ENCODE assay signal across 1 cellular context in the genomic region with DNA sequence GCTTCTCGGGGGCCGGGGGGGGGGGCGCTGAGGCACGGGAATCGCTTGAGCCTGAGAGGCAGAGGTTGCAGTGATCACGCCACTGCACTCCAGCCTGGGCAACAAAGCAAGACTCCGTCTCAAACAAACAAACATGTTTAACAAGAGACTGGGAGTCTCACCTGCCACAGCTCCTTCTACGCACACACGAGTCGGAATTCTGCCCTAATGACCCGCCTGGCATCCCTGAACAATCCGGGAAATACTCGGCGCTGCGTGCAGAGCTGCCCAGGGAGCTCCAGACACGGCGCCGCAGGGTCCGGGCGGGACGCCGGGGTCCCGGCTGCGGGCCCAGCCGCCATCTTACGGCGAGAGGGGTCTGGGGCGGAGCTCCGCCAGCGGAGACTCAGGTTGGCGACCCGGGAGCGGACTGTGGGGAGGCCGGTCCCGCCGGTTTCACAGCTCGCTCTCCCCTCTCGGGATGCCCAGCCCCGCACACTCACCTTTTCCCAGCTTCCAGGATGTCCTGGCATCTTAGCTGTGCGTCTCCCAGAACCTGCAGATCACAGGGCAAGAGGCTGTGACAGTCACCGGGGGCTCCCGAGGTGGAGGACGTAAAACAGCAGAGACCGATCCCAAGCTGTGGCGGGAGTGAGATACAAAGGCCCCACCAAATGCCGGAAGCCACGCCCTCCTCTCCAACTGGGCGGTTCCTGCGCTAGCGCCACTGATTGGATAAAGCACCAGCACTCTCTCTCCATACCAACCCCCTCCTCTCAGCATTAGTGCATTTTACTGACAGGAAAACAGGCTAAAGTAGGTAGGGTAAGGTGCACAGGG.
A peak's percentile ranks its signal among the peaks of the same experiment; 100 is the strongest.
TF ChIP-seq lines count a peak whose summit lies in the region.

No MANE protein-coding gene starts in this region.

TF ChIP-seq in HepG2, 621 proteins besides CTCF, POLR2A, EP300 and RAD21 (continued from another document and continues in another):
- TF ChIP-seq, protein P1, sequence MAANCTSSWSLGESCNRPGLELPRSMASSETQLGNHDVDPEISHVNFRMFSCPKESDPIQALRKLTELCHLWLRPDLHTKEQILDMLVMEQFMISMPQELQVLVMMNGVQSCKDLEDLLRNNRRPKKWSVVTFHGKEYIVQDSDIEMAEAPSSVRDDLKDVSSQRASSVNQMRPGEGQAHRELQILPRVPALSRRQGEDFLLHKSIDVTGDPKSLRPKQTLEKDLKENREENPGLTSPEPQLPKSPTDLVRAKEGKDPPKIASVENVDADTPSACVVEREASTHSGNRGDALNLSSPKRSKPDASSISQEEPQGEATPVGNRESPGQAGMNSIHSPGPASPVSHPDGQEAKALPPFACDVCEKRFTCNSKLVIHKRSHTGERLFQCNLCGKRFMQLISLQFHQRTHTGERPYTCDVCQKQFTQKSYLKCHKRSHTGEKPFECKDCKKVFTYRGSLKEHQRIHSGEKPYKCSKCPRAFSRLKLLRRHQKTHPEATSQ (CRISPR knock-in tag; IDR thresholded peaks at IDR 0.05; ENCODE audit: borderline replicate concordance): no peak
- TF ChIP-seq, protein P2, sequence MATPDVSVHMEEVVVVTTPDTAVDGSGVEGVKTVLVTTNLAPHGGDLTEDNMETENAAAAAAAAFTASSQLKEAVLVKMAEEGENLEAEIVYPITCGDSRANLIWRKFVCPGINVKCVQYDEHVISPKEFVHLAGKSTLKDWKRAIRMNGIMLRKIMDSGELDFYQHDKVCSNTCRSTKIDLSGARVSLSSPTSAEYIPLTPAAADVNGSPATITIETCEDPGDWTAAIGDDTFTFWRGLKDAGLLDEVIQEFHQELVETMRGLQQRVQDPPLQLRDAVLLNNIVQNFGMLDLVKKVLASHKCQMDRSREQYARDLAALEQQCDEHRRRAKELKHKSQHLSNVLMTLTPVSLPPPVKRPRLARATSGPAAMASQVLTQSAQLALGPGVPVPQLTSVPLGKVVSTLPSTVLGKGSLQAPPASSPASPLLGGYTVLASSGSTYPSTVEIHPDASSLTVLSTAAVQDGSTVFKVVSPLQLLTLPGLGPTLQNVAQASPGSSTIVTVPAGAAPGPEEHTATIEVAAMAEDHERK (CRISPR knock-in tag; IDR thresholded peaks at IDR 0.05; ENCODE audit: low read depth): no peak
- TF ChIP-seq ZFP62 (CRISPR knock-in tag; IDR thresholded peaks at IDR 0.05): no peak
- TF ChIP-seq, protein P3, sequence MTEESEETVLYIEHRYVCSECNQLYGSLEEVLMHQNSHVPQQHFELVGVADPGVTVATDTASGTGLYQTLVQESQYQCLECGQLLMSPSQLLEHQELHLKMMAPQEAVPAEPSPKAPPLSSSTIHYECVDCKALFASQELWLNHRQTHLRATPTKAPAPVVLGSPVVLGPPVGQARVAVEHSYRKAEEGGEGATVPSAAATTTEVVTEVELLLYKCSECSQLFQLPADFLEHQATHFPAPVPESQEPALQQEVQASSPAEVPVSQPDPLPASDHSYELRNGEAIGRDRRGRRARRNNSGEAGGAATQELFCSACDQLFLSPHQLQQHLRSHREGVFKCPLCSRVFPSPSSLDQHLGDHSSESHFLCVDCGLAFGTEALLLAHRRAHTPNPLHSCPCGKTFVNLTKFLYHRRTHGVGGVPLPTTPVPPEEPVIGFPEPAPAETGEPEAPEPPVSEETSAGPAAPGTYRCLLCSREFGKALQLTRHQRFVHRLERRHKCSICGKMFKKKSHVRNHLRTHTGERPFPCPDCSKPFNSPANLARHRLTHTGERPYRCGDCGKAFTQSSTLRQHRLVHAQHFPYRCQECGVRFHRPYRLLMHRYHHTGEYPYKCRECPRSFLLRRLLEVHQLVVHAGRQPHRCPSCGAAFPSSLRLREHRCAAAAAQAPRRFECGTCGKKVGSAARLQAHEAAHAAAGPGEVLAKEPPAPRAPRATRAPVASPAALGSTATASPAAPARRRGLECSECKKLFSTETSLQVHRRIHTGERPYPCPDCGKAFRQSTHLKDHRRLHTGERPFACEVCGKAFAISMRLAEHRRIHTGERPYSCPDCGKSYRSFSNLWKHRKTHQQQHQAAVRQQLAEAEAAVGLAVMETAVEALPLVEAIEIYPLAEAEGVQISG (CRISPR knock-in tag; IDR thresholded peaks at IDR 0.05): peak; percentile 53
- peak; percentile 22 for TF ChIP-seq STAG1 (CRISPR knock-in tag; IDR thresholded peaks at IDR 0.05)
- no peak; the same call in 1 of the 2 replicates for TF ChIP-seq RXRA (CRISPR knock-in tag; IDR thresholded peaks at IDR 0.05)
- peak; percentile 23; the same call in 1 of the 2 replicates for TF ChIP-seq HES4 (CRISPR knock-in tag; IDR thresholded peaks at IDR 0.05; ENCODE audit: borderline replicate concordance)
- no peak for TF ChIP-seq BHLHE40 (IDR thresholded peaks at IDR 0.05; ENCODE audit: low read length)
- TF ChIP-seq, protein P4, sequence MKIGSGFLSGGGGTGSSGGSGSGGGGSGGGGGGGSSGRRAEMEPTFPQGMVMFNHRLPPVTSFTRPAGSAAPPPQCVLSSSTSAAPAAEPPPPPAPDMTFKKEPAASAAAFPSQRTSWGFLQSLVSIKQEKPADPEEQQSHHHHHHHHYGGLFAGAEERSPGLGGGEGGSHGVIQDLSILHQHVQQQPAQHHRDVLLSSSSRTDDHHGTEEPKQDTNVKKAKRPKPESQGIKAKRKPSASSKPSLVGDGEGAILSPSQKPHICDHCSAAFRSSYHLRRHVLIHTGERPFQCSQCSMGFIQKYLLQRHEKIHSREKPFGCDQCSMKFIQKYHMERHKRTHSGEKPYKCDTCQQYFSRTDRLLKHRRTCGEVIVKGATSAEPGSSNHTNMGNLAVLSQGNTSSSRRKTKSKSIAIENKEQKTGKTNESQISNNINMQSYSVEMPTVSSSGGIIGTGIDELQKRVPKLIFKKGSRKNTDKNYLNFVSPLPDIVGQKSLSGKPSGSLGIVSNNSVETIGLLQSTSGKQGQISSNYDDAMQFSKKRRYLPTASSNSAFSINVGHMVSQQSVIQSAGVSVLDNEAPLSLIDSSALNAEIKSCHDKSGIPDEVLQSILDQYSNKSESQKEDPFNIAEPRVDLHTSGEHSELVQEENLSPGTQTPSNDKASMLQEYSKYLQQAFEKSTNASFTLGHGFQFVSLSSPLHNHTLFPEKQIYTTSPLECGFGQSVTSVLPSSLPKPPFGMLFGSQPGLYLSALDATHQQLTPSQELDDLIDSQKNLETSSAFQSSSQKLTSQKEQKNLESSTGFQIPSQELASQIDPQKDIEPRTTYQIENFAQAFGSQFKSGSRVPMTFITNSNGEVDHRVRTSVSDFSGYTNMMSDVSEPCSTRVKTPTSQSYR (CRISPR knock-in tag; IDR thresholded peaks at IDR 0.05; ENCODE audit: borderline replicate concordance): peak; percentile 43; the same call in 1 of the 2 replicates
- no peak for TF ChIP-seq RORA (CRISPR knock-in tag; IDR thresholded peaks at IDR 0.05)
- TF ChIP-seq, protein P5, sequence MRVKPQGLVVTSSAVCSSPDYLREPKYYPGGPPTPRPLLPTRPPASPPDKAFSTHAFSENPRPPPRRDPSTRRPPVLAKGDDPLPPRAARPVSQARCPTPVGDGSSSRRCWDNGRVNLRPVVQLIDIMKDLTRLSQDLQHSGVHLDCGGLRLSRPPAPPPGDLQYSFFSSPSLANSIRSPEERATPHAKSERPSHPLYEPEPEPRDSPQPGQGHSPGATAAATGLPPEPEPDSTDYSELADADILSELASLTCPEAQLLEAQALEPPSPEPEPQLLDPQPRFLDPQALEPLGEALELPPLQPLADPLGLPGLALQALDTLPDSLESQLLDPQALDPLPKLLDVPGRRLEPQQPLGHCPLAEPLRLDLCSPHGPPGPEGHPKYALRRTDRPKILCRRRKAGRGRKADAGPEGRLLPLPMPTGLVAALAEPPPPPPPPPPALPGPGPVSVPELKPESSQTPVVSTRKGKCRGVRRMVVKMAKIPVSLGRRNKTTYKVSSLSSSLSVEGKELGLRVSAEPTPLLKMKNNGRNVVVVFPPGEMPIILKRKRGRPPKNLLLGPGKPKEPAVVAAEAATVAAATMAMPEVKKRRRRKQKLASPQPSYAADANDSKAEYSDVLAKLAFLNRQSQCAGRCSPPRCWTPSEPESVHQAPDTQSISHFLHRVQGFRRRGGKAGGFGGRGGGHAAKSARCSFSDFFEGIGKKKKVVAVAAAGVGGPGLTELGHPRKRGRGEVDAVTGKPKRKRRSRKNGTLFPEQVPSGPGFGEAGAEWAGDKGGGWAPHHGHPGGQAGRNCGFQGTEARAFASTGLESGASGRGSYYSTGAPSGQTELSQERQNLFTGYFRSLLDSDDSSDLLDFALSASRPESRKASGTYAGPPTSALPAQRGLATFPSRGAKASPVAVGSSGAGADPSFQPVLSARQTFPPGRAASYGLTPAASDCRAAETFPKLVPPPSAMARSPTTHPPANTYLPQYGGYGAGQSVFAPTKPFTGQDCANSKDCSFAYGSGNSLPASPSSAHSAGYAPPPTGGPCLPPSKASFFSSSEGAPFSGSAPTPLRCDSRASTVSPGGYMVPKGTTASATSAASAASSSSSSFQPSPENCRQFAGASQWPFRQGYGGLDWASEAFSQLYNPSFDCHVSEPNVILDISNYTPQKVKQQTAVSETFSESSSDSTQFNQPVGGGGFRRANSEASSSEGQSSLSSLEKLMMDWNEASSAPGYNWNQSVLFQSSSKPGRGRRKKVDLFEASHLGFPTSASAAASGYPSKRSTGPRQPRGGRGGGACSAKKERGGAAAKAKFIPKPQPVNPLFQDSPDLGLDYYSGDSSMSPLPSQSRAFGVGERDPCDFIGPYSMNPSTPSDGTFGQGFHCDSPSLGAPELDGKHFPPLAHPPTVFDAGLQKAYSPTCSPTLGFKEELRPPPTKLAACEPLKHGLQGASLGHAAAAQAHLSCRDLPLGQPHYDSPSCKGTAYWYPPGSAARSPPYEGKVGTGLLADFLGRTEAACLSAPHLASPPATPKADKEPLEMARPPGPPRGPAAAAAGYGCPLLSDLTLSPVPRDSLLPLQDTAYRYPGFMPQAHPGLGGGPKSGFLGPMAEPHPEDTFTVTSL (CRISPR knock-in tag; IDR thresholded peaks at IDR 0.05; ENCODE audit: borderline replicate concordance): no peak
- TF ChIP-seq ZNF724P (CRISPR knock-in tag; IDR thresholded peaks at IDR 0.05; ENCODE audit: borderline replicate concordance): no peak; the same call in none of the 2 replicates
- TF ChIP-seq SRY (CRISPR knock-in tag; IDR thresholded peaks at IDR 0.05): no peak; the same call in 1 of the 2 replicates
- TF ChIP-seq RAD51 (IDR thresholded peaks at IDR 0.05; ENCODE audit: borderline replicate concordance): no peak
- TF ChIP-seq, protein P6, sequence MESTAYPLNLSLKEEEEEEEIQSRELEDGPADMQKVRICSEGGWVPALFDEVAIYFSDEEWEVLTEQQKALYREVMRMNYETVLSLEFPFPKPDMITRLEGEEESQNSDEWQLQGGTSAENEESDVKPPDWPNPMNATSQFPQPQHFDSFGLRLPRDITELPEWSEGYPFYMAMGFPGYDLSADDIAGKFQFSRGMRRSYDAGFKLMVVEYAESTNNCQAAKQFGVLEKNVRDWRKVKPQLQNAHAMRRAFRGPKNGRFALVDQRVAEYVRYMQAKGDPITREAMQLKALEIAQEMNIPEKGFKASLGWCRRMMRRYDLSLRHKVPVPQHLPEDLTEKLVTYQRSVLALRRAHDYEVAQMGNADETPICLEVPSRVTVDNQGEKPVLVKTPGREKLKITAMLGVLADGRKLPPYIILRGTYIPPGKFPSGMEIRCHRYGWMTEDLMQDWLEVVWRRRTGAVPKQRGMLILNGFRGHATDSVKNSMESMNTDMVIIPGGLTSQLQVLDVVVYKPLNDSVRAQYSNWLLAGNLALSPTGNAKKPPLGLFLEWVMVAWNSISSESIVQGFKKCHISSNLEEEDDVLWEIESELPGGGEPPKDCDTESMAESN (CRISPR knock-in tag; conservative IDR thresholded peaks at IDR 0.05): no peak
- TF ChIP-seq EED (CRISPR knock-in tag; IDR thresholded peaks at IDR 0.05): no peak
- TF ChIP-seq ZKSCAN5 (CRISPR knock-in tag; IDR thresholded peaks at IDR 0.05): no peak
- TF ChIP-seq SUZ12 (IDR thresholded peaks at IDR 0.05; ENCODE audit: low read depth, low read length): no peak
- no peak for TF ChIP-seq ZNF354B (CRISPR knock-in tag; IDR thresholded peaks at IDR 0.05)
- no peak for TF ChIP-seq ZFP36L1 (CRISPR knock-in tag; IDR thresholded peaks at IDR 0.05)
- TF ChIP-seq ZNF564 (CRISPR knock-in tag; IDR thresholded peaks at IDR 0.05): peak; percentile 69; the same call in 1 of the 2 replicates
- TF ChIP-seq, protein P7, sequence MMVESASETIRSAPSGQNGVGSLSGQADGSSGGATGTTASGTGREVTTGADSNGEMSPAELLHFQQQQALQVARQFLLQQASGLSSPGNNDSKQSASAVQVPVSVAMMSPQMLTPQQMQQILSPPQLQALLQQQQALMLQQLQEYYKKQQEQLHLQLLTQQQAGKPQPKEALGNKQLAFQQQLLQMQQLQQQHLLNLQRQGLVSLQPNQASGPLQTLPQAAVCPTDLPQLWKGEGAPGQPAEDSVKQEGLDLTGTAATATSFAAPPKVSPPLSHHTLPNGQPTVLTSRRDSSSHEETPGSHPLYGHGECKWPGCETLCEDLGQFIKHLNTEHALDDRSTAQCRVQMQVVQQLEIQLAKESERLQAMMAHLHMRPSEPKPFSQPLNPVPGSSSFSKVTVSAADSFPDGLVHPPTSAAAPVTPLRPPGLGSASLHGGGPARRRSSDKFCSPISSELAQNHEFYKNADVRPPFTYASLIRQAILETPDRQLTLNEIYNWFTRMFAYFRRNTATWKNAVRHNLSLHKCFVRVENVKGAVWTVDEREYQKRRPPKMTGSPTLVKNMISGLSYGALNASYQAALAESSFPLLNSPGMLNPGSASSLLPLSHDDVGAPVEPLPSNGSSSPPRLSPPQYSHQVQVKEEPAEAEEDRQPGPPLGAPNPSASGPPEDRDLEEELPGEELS (CRISPR knock-in tag; IDR thresholded peaks at IDR 0.05): peak; percentile 20; the same call in 1 of the 2 replicates
- TF ChIP-seq ATF7-NPFF (CRISPR knock-in tag; IDR thresholded peaks at IDR 0.05; ENCODE audit: low read depth): peak; percentile 50; the same call in 1 of the 2 replicates
- TF ChIP-seq ZNF563 (CRISPR knock-in tag; IDR thresholded peaks at IDR 0.05): 0 out of 2 replicates have a peak, but pooled peaks have one; percentile 48
- no peak for TF ChIP-seq ZNF33B (CRISPR knock-in tag; IDR thresholded peaks at IDR 0.05)
- TF ChIP-seq, protein P8, sequence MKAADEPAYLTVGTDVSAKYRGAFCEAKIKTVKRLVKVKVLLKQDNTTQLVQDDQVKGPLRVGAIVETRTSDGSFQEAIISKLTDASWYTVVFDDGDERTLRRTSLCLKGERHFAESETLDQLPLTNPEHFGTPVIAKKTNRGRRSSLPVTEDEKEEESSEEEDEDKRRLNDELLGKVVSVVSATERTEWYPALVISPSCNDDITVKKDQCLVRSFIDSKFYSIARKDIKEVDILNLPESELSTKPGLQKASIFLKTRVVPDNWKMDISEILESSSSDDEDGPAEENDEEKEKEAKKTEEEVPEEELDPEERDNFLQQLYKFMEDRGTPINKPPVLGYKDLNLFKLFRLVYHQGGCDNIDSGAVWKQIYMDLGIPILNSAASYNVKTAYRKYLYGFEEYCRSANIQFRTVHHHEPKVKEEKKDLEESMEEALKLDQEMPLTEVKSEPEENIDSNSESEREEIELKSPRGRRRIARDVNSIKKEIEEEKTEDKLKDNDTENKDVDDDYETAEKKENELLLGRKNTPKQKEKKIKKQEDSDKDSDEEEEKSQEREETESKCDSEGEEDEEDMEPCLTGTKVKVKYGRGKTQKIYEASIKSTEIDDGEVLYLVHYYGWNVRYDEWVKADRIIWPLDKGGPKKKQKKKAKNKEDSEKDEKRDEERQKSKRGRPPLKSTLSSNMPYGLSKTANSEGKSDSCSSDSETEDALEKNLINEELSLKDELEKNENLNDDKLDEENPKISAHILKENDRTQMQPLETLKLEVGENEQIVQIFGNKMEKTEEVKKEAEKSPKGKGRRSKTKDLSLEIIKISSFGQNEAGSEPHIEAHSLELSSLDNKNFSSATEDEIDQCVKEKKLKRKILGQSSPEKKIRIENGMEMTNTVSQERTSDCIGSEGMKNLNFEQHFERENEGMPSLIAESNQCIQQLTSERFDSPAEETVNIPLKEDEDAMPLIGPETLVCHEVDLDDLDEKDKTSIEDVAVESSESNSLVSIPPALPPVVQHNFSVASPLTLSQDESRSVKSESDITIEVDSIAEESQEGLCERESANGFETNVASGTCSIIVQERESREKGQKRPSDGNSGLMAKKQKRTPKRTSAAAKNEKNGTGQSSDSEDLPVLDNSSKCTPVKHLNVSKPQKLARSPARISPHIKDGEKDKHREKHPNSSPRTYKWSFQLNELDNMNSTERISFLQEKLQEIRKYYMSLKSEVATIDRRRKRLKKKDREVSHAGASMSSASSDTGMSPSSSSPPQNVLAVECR (CRISPR knock-in tag; IDR thresholded peaks at IDR 0.05; ENCODE audit: borderline replicate concordance): peak; percentile 90
- TF ChIP-seq ZNF572 (CRISPR knock-in tag; IDR thresholded peaks at IDR 0.05): no peak
